In genomic region chr16:307691-308312, GRCh38 we compare ENCODE assay signal across 26 cellular contexts. TPM values are rescaled to one million over a fixed set of nuclear protein-coding genes. Genes with fewer than 3 reads are reported as not detected.
DNase-seq lines count a peak whose midpoint lies in the region; ATAC-seq and TF ChIP-seq lines count a peak whose summit lies in the region.
"Had no signal": no experiment of that assay in that cellular context is flagged by ENCODE, and none has a peak within 500 bp of the region (broad histone marks: within the 10 kb centered on the region; RNA-seq: fewer than 3 reads in every experiment).

No MANE protein-coding gene starts in this region.

- ATAC-seq in stimulated activated memory B cell treated with anti-CD40 and anti-IgM and Interleukin-4, amounts not matched to agents 10 μg/mL and 1 μg/mL and 100 μg/mL, for 72 hours: peak; percentile 62
- no peak for ATAC-seq in HG03469 (IDR thresholded peaks at IDR 0.05; ENCODE audit: unreplicated experiment)
- ATAC-seq: activated T-helper 17 cell treated with anti-CD3 and anti-CD28 coated beads, Interleukin-2, amount 50 U/mL, for 72 hours; left lobe of liver; Right ventricle myocardium inferior had no signal

- no peak for TF ChIP-seq CTCF in Loucy (conservative IDR thresholded peaks at IDR 0.05; ENCODE audit: low read length)
- TF ChIP-seq CTCF in OCI-LY1 (IDR thresholded peaks at IDR 0.05; ENCODE audit: low read length): no peak
- TF ChIP-seq CTCF in dorsolateral prefrontal cortex (IDR thresholded peaks at IDR 0.05 in 54 of 56, conservative IDR thresholded peaks at IDR 0.05 in 2 of 56; ENCODE audit: low read depth in 1 of 56, partially characterized antibody in 56 of 56): no peak

- H3K27me3 Mint-ChIP-seq in stimulated activated memory B cell treated with anti-CD40 and anti-IgM and Interleukin-4, amounts not matched to agents 10 μg/mL and 1 μg/mL and 100 μg/mL, for 72 hours: no peaks in the 10 kb centered on the region
- H3K27me3 Mint-ChIP-seq: activated CD4-positive, alpha-beta memory T cell treated with anti-CD3 and anti-CD28 coated beads for 36 hours; activated naive CD4-positive, alpha-beta T cell treated with anti-CD3 and anti-CD28 coated beads, Interleukin-2, amount 50 U/mL, for 24 hours; activated T-helper 17 cell treated with anti-CD3 and anti-CD28 coated beads, Interleukin-2, amount 50 U/mL, for 72 hours; stimulated activated naive CD8-positive, alpha-beta T cell treated with anti-CD3 and anti-CD28 coated beads, Interleukin-15, Interleukin-2, amounts not matched to agents 100 ng/mL and 50 ng/mL, for 24 hours had no signal

- DNase-seq in dorsolateral prefrontal cortex (no peak), ureter (ENCODE audit: low spot score) (no peak), NCI-H345 treated with DMSO at 0.1 percent for 48 hours (lab: John Stamatoyannopoulos, UW; ENCODE audit: unreplicated experiment) (no peak)
- DNase-seq: activated CD4-positive, alpha-beta memory T cell treated with anti-CD3 and anti-CD28 coated beads for 36 hours; activated CD4-positive, CD25-positive, alpha-beta regulatory T cell treated with anti-CD3 and anti-CD28 coated beads, Interleukin-2, amount 50 U/mL, for 72 hours; colonic mucosa; erythroblast; H7; KG1; NCI-H1694; NCI-H446 treated with DMSO at 0.1 percent for 48 hours; SK-N-SH had no signal

- H4K20me1 ChIP-seq in Loucy (ENCODE audit: insufficient read depth, low read length, poor library complexity, severe bottlenecking) (no peaks in the 10 kb centered on the region), OCI-LY1 (ENCODE audit: insufficient read depth, low read length) (no peaks in the 10 kb centered on the region)

- no peaks in the 10 kb centered on the region for H3K27me3 ChIP-seq in Loucy (ENCODE audit: insufficient read depth, low read length, poor library complexity, severe bottlenecking)
- H3K27me3 ChIP-seq in OCI-LY1 (ENCODE audit: insufficient read depth, low read length): no peaks in the 10 kb centered on the region
- no peaks in the 10 kb centered on the region for H3K27me3 ChIP-seq in dorsolateral prefrontal cortex
- H3K27me3 ChIP-seq: colonic mucosa had no signal

- H3K4me3 Mint-ChIP-seq in stimulated activated memory B cell treated with anti-CD40 and anti-IgM and Interleukin-4, amounts not matched to agents 10 μg/mL and 1 μg/mL and 100 μg/mL, for 72 hours: no peak overlapping the region
- H3K4me3 Mint-ChIP-seq: activated CD4-positive, alpha-beta memory T cell treated with anti-CD3 and anti-CD28 coated beads for 36 hours; activated naive CD4-positive, alpha-beta T cell treated with anti-CD3 and anti-CD28 coated beads, Interleukin-2, amount 50 U/mL, for 24 hours; activated T-helper 17 cell treated with anti-CD3 and anti-CD28 coated beads, Interleukin-2, amount 50 U/mL, for 72 hours; neural crest cell; stimulated activated naive CD8-positive, alpha-beta T cell treated with anti-CD3 and anti-CD28 coated beads, Interleukin-15, Interleukin-2, amounts not matched to agents 100 ng/mL and 50 ng/mL, for 24 hours; T-helper 1 cell treated with Interleukin-12 subunit alpha and Interleukin-12 subunit beta and Interleukin-4 antibody, amounts not matched to agents 30 μg/mL and 1 μg/mL, for 36 hours had no signal

- no peaks in the 10 kb centered on the region for H3K79me2 ChIP-seq in Loucy (ENCODE audit: insufficient read depth, low read length)
- no peaks in the 10 kb centered on the region for H3K79me2 ChIP-seq in OCI-LY1 (ENCODE audit: insufficient read depth, low read length)

- no peaks in the 10 kb centered on the region for H3K9me3 Mint-ChIP-seq in stimulated activated memory B cell treated with anti-CD40 and anti-IgM and Interleukin-4, amounts not matched to agents 10 μg/mL and 1 μg/mL and 100 μg/mL, for 72 hours
- H3K9me3 Mint-ChIP-seq: activated CD4-positive, alpha-beta memory T cell treated with anti-CD3 and anti-CD28 coated beads for 36 hours; activated naive CD4-positive, alpha-beta T cell treated with anti-CD3 and anti-CD28 coated beads, Interleukin-2, amount 50 U/mL, for 24 hours; activated T-helper 17 cell treated with anti-CD3 and anti-CD28 coated beads, Interleukin-2, amount 50 U/mL, for 72 hours; neural crest cell; stimulated activated naive CD8-positive, alpha-beta T cell treated with anti-CD3 and anti-CD28 coated beads, Interleukin-15, Interleukin-2, amounts not matched to agents 100 ng/mL and 50 ng/mL, for 24 hours; T-helper 1 cell treated with Interleukin-12 subunit alpha and Interleukin-12 subunit beta and Interleukin-4 antibody, amounts not matched to agents 30 μg/mL and 1 μg/mL, for 36 hours had no signal

- H3K27ac ChIP-seq in OCI-LY1 (ENCODE audit: low read depth, low read length, poor library complexity, severe bottlenecking): peak overlapping the region; percentile 73
- peak overlapping the region in 57 of 59 donors; percentile 33 to 94 (median 82) for H3K27ac ChIP-seq in dorsolateral prefrontal cortex
- H3K27ac ChIP-seq: C4-2B, colonic mucosa, skin epidermis had no signal

- H3K36me3 Mint-ChIP-seq in stimulated activated memory B cell treated with anti-CD40 and anti-IgM and Interleukin-4, amounts not matched to agents 10 μg/mL and 1 μg/mL and 100 μg/mL, for 72 hours: peaks cover 79% of the 10 kb centered on the region
- H3K36me3 Mint-ChIP-seq: activated naive CD4-positive, alpha-beta T cell treated with anti-CD3 and anti-CD28 coated beads, Interleukin-2, amount 50 U/mL, for 24 hours had no signal

- H3F3A ChIP-seq in Loucy (ENCODE audit: low read depth): no peaks in the 10 kb centered on the region
- no peaks in the 10 kb centered on the region for H3F3A ChIP-seq in OCI-LY1 (ENCODE audit: insufficient read depth, low read length)

- no peak overlapping the region for H3K9ac ChIP-seq in Loucy (ENCODE audit: low read depth, low read length, poor library complexity, severe bottlenecking)
- H3K9ac ChIP-seq in OCI-LY1 (ENCODE audit: low read length): no peak overlapping the region
- H3K9ac ChIP-seq: SK-N-SH had no signal

- peaks cover 13% of the 10 kb centered on the region for H3K4me1 ChIP-seq in Loucy (ENCODE audit: insufficient read depth, low read length, poor library complexity, severe bottlenecking)
- peaks cover 21% of the 10 kb centered on the region for H3K4me1 ChIP-seq in OCI-LY1 (ENCODE audit: insufficient read depth, low read length, severe bottlenecking)
- H3K4me1 ChIP-seq: colonic mucosa had no signal

- H2AFZ ChIP-seq in Loucy (ENCODE audit: low read length): no peak overlapping the region
- no peak overlapping the region for H2AFZ ChIP-seq in OCI-LY1 (ENCODE audit: low read length)

- no peak overlapping the region for H3K27ac Mint-ChIP-seq in stimulated activated memory B cell treated with anti-CD40 and anti-IgM and Interleukin-4, amounts not matched to agents 10 μg/mL and 1 μg/mL and 100 μg/mL, for 72 hours
- H3K27ac Mint-ChIP-seq: activated CD4-positive, alpha-beta memory T cell treated with anti-CD3 and anti-CD28 coated beads for 36 hours; activated naive CD4-positive, alpha-beta T cell treated with anti-CD3 and anti-CD28 coated beads, Interleukin-2, amount 50 U/mL, for 24 hours; activated T-helper 17 cell treated with anti-CD3 and anti-CD28 coated beads, Interleukin-2, amount 50 U/mL, for 72 hours; stimulated activated naive CD8-positive, alpha-beta T cell treated with anti-CD3 and anti-CD28 coated beads, Interleukin-15, Interleukin-2, amounts not matched to agents 100 ng/mL and 50 ng/mL, for 24 hours; T-helper 1 cell treated with Interleukin-12 subunit alpha and Interleukin-12 subunit beta and Interleukin-4 antibody, amounts not matched to agents 30 μg/mL and 1 μg/mL, for 36 hours had no signal

- no peak overlapping the region for H3K4me3 ChIP-seq in Loucy (ENCODE audit: low read length, poor library complexity, severe bottlenecking)
- no peak overlapping the region for H3K4me3 ChIP-seq in OCI-LY1 (ENCODE audit: low read depth, low read length, poor library complexity, severe bottlenecking)
- no peak overlapping the region for H3K4me3 ChIP-seq in dorsolateral prefrontal cortex
- H3K4me3 ChIP-seq: colonic mucosa, skin epidermis had no signal

- H3K4me2 ChIP-seq in Loucy (ENCODE audit: low read depth, low read length, poor library complexity, severe bottlenecking): peak overlapping the region; percentile 20
- no peak overlapping the region for H3K4me2 ChIP-seq in OCI-LY1 (ENCODE audit: low read length)
- H3K4me2 ChIP-seq: SK-N-SH had no signal

- peaks cover 24% of the 10 kb centered on the region for H3K4me1 Mint-ChIP-seq in stimulated activated memory B cell treated with anti-CD40 and anti-IgM and Interleukin-4, amounts not matched to agents 10 μg/mL and 1 μg/mL and 100 μg/mL, for 72 hours
- H3K4me1 Mint-ChIP-seq: activated T-helper 17 cell treated with anti-CD3 and anti-CD28 coated beads, Interleukin-2, amount 50 U/mL, for 72 hours; neural crest cell had no signal

- intact Hi-C loops in dorsolateral prefrontal cortex (cut with DNase I): no loop called here

- H3K9me3 ChIP-seq in Loucy (ENCODE audit: insufficient read depth, low read depth, low read length) (no peaks in the 10 kb centered on the region), OCI-LY1 (ENCODE audit: low read length) (no peaks in the 10 kb centered on the region)
- H3K9me3 ChIP-seq: colonic mucosa, SK-N-SH had no signal

- no peaks in the 10 kb centered on the region for H3K9me2 ChIP-seq in Loucy (replicated peaks; ENCODE audit: low read depth, low read length)
- no peaks in the 10 kb centered on the region for H3K9me2 ChIP-seq in OCI-LY1 (ENCODE audit: low read depth, low read length)
- H3K9me2 ChIP-seq: SK-N-SH had no signal

- H3K36me3 ChIP-seq in Loucy (ENCODE audit: insufficient read depth, low read length) (peaks cover 2% of the 10 kb centered on the region; the same call in 1 of the 2 replicates), OCI-LY1 (ENCODE audit: insufficient read depth, low read length) (peaks cover 22% of the 10 kb centered on the region; the same call in 1 of the 2 replicates)

RNA-seq across cellular contexts. Expression of gene PDIA2, which starts 24.8 kb away (rescaled TPM):
- total RNA-seq in dorsolateral prefrontal cortex: 100 to 1,000 TPM in 4 of 120 experiments, 10 to 100 TPM in 116; 26.8 to 130 (median 56.6) TPM
- total RNA-seq in ureter: not detected
- total RNA-seq: activated CD4-positive, alpha-beta memory T cell treated with anti-CD3 and anti-CD28 coated beads for 36 hours; activated T-helper 17 cell treated with anti-CD3 and anti-CD28 coated beads, Interleukin-2, amount 50 U/mL, for 72 hours; bronchial epithelial cell had no signal

RNA-seq across cellular contexts. Expression of gene ARHGDIG, which starts 27.4 kb away (rescaled TPM):
- total RNA-seq in dorsolateral prefrontal cortex (100 to 1,000 TPM in 114 of 120 experiments, 10 to 100 TPM in 6; 59.2 to 224 (median 146) TPM), ureter (not detected)
- total RNA-seq: activated CD4-positive, alpha-beta memory T cell treated with anti-CD3 and anti-CD28 coated beads for 36 hours; activated T-helper 17 cell treated with anti-CD3 and anti-CD28 coated beads, Interleukin-2, amount 50 U/mL, for 72 hours; bronchial epithelial cell had no signal

RNA-seq across cellular contexts. Expression of gene RGS11, which starts 32.1 kb away (rescaled TPM):
- 100 to 1,000 TPM in 11 of 120 experiments, 10 to 100 TPM in 109; 36.1 to 127 (median 67.0) TPM for total RNA-seq in dorsolateral prefrontal cortex
- 4.5 TPM for total RNA-seq in ureter
- total RNA-seq: bronchial epithelial cell had no signal

RNA-seq across cellular contexts. Expression of gene AXIN1, which starts 44.7 kb away (rescaled TPM):
- total RNA-seq in dorsolateral prefrontal cortex: 10 to 100 TPM; 13.3 to 34.4 (median 19.8) TPM
- total RNA-seq in ureter: 20.1 TPM

Comparison
In these comparisons a context has a peak if more than half of its experiments do, and no peak if none do; other contexts are left out.
1. RNA of gene PDIA2, which starts 24.8 kb away (total RNA-seq): 26.8 to 130 TPM in dorsolateral prefrontal cortex; not detected in ureter (single experiment); every median in the first group is over 10 times any median in the second.
2. RNA of gene ARHGDIG, which starts 27.4 kb away (total RNA-seq): 59.2 to 224 TPM in dorsolateral prefrontal cortex; not detected in ureter (single experiment); every median in the first group is over 10 times any median in the second.